ENCODE assay signal across 9 cellular contexts in genomic region chr4:25908491-25908901, GRCh38. TPM values are rescaled to one million over a fixed set of nuclear protein-coding genes. Genes with fewer than 3 reads are reported as not detected.
A peak's percentile ranks its signal among the peaks of the same experiment; 100 is the strongest.
DNase-seq lines count a peak whose midpoint lies in the region; ATAC-seq lines count a peak whose summit lies in the region.
"Had no signal": no experiment of that assay in that cellular context is flagged by ENCODE, and none has a peak within 500 bp of the region (broad histone marks: within the 10 kb centered on the region; RNA-seq: fewer than 3 reads in every experiment).

No MANE protein-coding gene starts in this region.

- H3K27ac ChIP-seq in CD8-positive, alpha-beta memory T cell (ENCODE audit: low read depth, low read length) = no peak overlapping the region
- H3K27ac ChIP-seq: HL-60 had no signal

- DNase-seq in CD1c-positive myeloid dendritic cell (ENCODE audit: extremely low spot score) (peak; percentile 31), MG63 (peak; percentile 77), brain pericyte (ENCODE audit: low read depth, low spot score) (peak; percentile 60), medulla oblongata (ENCODE audit: extremely low spot score) (peak; percentile 56), left lobe of liver (ENCODE audit: low spot score) (no peak), NCI-H2227 treated with DMSO at 0.1 percent for 48 hours (lab: John Stamatoyannopoulos, UW) (no peak)
- no peak for DNase-seq in CD8-positive, alpha-beta memory T cell
- DNase-seq in activated naive CD4-positive, alpha-beta T cell treated with anti-CD3 and anti-CD28 coated beads, Interleukin-2, amount 10 ng/mL, durations not matched to agents 7 days and 5 days = no peak

- H3K4me3 ChIP-seq in MG63 = no peak overlapping the region
- no peak overlapping the region for H3K4me3 ChIP-seq in CD8-positive, alpha-beta memory T cell (ENCODE audit: low read length)

- no peak overlapping the region for H3K4me3 Mint-ChIP-seq in CD8-positive, alpha-beta memory T cell
- no peak overlapping the region for H3K4me3 Mint-ChIP-seq in activated naive CD4-positive, alpha-beta T cell treated with anti-CD3 and anti-CD28 coated beads, Interleukin-2, amount 10 ng/mL, durations not matched to agents 7 days and 5 days

- H3K9me3 ChIP-seq in MG63 = no peaks in the 10 kb centered on the region; the same call in 1 of the 2 replicates
- no peaks in the 10 kb centered on the region for H3K9me3 ChIP-seq in CD8-positive, alpha-beta memory T cell (ENCODE audit: low read length)

- H3K36me3 ChIP-seq in MG63 = no peaks in the 10 kb centered on the region
- no peaks in the 10 kb centered on the region for H3K36me3 ChIP-seq in CD8-positive, alpha-beta memory T cell (ENCODE audit: insufficient read depth, low read length)

- no peak for ATAC-seq in left lobe of liver

- H3K4me1 Mint-ChIP-seq in CD8-positive, alpha-beta memory T cell = peaks cover 8 to 9% (median 9%) of the 10 kb centered on the region in 3 donors
- peaks cover 9% of the 10 kb centered on the region for H3K4me1 Mint-ChIP-seq in activated naive CD4-positive, alpha-beta T cell treated with anti-CD3 and anti-CD28 coated beads, Interleukin-2, amount 10 ng/mL, durations not matched to agents 7 days and 5 days

- peaks cover 0 to 3% of the 10 kb centered on the region in 2 donors for H3K27me3 Mint-ChIP-seq in CD8-positive, alpha-beta memory T cell
- peaks cover 22% of the 10 kb centered on the region for H3K27me3 Mint-ChIP-seq in activated naive CD4-positive, alpha-beta T cell treated with anti-CD3 and anti-CD28 coated beads, Interleukin-2, amount 10 ng/mL, durations not matched to agents 7 days and 5 days

- no peaks in the 10 kb centered on the region for H3K27me3 ChIP-seq in MG63
- H3K27me3 ChIP-seq in CD8-positive, alpha-beta memory T cell (ENCODE audit: insufficient read depth, low read length, poor library complexity, severe bottlenecking) = no peaks in the 10 kb centered on the region

- CTCF ChIA-PET in CD8-positive, alpha-beta memory T cell (lab: Charles Lee) = no interaction called here
- CTCF ChIA-PET in activated naive CD4-positive, alpha-beta T cell treated with anti-CD3 and anti-CD28 coated beads, Interleukin-2, amount 10 ng/mL, durations not matched to agents 7 days and 5 days (lab: Charles Lee) = no interaction called here

- H3K4me1 ChIP-seq in CD8-positive, alpha-beta memory T cell (ENCODE audit: insufficient read depth, low read length) = peaks cover 6% of the 10 kb centered on the region

- peaks cover 0 to 12% (median 2%) of the 10 kb centered on the region in 3 donors for H3K36me3 Mint-ChIP-seq in CD8-positive, alpha-beta memory T cell
- H3K36me3 Mint-ChIP-seq in activated naive CD4-positive, alpha-beta T cell treated with anti-CD3 and anti-CD28 coated beads, Interleukin-2, amount 10 ng/mL, durations not matched to agents 7 days and 5 days = no peaks in the 10 kb centered on the region

- peaks cover 0 to 1% (median 0%) of the 10 kb centered on the region in 5 donors for H3K9me3 Mint-ChIP-seq in CD8-positive, alpha-beta memory T cell
- no peaks in the 10 kb centered on the region for H3K9me3 Mint-ChIP-seq in activated naive CD4-positive, alpha-beta T cell treated with anti-CD3 and anti-CD28 coated beads, Interleukin-2, amount 10 ng/mL, durations not matched to agents 7 days and 5 days

- H3K27ac Mint-ChIP-seq in CD8-positive, alpha-beta memory T cell = no peak overlapping the region
- no peak overlapping the region for H3K27ac Mint-ChIP-seq in activated naive CD4-positive, alpha-beta T cell treated with anti-CD3 and anti-CD28 coated beads, Interleukin-2, amount 10 ng/mL, durations not matched to agents 7 days and 5 days

- POLR2A ChIA-PET in CD8-positive, alpha-beta memory T cell (lab: Charles Lee) = no interaction called here

RNA-seq across cellular contexts. Expression of gene SMIM20, which starts 5.5 kb away (rescaled TPM):
- total RNA-seq in MG63 (2014; rRNA removed; shearing (Covaris generic); ENCODE audit: low replicate concordance) = 23.1 and 35.9 TPM in 2 replicates
- total RNA-seq in left lobe of liver = 20.4 TPM
- 10 to 100 TPM; 25.1 to 28.5 TPM for total RNA-seq in CD8-positive, alpha-beta memory T cell
- polyA plus RNA-seq in CD8-positive, alpha-beta memory T cell = 47.3 TPM

RNA-seq across cellular contexts. Expression of gene SEL1L3, which starts 45.7 kb away (rescaled TPM):
- 37.6 and 65.3 TPM in 2 replicates for total RNA-seq in MG63 (2014; rRNA removed; shearing (Covaris generic); ENCODE audit: low replicate concordance)
- 5.0 TPM for total RNA-seq in left lobe of liver
- 10 to 100 TPM; 36.4 to 46.2 TPM for total RNA-seq in CD8-positive, alpha-beta memory T cell
- 63.7 TPM for polyA plus RNA-seq in CD8-positive, alpha-beta memory T cell

Comparison
In these comparisons a context has a peak if more than half of its experiments do, and no peak if none do; other contexts are left out.
1. DNase-seq: peak in CD1c-positive myeloid dendritic cell (single experiment), MG63 (single experiment), brain pericyte (single experiment) and medulla oblongata (single experiment); none in left lobe of liver (single experiment), CD8-positive, alpha-beta memory T cell (0 of 5), activated naive CD4-positive, alpha-beta T cell treated with anti-CD3 and anti-CD28 coated beads, Interleukin-2, amount 10 ng/mL, durations not matched to agents 7 days and 5 days (single experiment) and NCI-H2227 treated with DMSO at 0.1 percent for 48 hours (single experiment).